ENCODE assay signal across 8 cellular contexts in the genomic region with DNA sequence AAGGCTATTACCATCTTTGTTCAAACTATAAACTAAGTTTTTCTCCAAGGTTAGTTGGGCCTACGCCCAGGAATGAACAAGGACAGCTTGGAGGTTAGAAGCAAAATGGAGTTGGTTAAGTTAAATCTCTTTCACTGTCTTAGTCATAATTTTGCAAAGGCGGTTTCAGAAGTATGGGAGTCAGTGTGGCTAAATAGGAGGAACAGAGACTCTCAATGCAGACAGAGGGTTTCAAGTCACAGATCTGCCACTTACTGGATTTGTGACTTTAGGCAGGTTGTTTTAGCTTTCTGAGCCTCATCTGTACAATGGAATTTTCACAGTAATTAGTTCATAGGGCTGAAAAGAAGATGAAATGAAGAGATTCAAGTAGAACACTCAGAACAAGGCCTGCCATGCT.
ATAC-seq and FAIRE-seq lines count a peak whose summit lies in the region.

No MANE protein-coding gene starts in this region.

- FAIRE-seq in colon (lab: Jason Lieb, UNC) = peak; percentile 87

- ATAC-seq in GM18502 (IDR thresholded peaks at IDR 0.05; ENCODE audit: poor library complexity, unreplicated experiment) (peak; percentile 93), GM18907 (IDR thresholded peaks at IDR 0.05; ENCODE audit: unreplicated experiment) (peak; percentile 84), GM19468 (IDR thresholded peaks at IDR 0.05; ENCODE audit: extremely low read depth, unreplicated experiment) (peak; percentile 51), GM21737 (IDR thresholded peaks at IDR 0.05; ENCODE audit: unreplicated experiment) (peak; percentile 62), HG02870 (IDR thresholded peaks at IDR 0.05; ENCODE audit: unreplicated experiment) (peak; percentile 95), HG03103 (IDR thresholded peaks at IDR 0.05; ENCODE audit: low read depth, unreplicated experiment) (peak; percentile 67), HG03460 (IDR thresholded peaks at IDR 0.05; ENCODE audit: unreplicated experiment) (peak; percentile 76)

Comparison
In these comparisons a context has a peak if more than half of its experiments do, and no peak if none do; other contexts are left out.
1. Peak in every context shown above with its lines: ATAC-seq.